In the genomic region with DNA sequence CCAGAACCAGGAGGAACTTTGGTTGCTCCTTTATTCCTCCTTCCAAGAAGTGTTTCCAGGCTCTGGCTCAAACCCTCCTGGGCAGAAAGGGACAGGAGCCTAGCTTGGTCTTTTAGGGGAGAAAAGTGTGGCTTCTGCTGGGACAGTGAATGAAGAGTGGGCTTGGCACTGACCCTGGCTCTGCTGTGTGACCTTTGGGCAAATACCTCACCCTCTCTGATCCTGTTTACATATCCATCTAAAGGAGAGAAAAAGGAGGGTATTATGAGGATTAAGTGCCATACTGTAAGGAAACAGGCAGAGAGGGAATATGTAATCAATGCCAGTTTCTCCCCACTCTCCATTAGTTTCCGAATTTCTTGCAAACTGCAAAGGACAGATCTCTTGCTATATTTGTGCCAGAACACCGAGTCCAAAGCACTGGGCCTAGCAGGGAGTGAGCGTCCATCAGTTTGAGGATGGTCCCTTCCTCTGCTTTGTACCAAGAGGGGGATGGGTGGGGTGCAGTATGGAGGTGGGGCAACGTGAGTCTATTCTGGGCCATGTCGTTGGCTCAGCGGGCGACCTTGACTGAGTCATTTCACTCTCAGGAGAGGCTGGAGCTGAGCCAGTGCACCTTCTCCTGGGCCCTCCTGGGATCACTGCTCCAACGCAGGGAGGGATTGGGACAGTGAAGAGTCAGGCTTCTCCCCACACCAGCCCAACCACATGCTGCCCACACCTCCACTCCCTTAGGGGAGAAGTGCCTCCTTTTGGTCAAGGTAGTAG, we compare ENCODE assay signal across 25 cellular contexts. TPM values are rescaled to one million over a fixed set of nuclear protein-coding genes. Genes with fewer than 3 reads are reported as not detected.
DNase-seq lines count a peak whose midpoint lies in the region; FAIRE-seq and TF ChIP-seq lines count a peak whose summit lies in the region.
"Had no signal": no experiment of that assay in that cellular context is flagged by ENCODE, and none has a peak within 500 bp of the region (broad histone marks: within the 10 kb centered on the region; RNA-seq: fewer than 3 reads in every experiment).

No MANE protein-coding gene starts in this region.

- no peaks in the 10 kb centered on the region for H3K27me3 ChIP-seq in neuronal stem cell (ENCODE audit: control insufficient read depth in 3 of 3, insufficient read depth in 3 of 3, low read depth in 1 of 3, low read length in 3 of 3)
- H3K27me3 ChIP-seq: BLaER1 had no signal

- no peak for TF ChIP-seq CTCF in kidney (IDR thresholded peaks at IDR 0.05; ENCODE audit: borderline replicate concordance, extremely low read depth, insufficient read depth)

- WGBS in neuronal stem cell (ENCODE audit: extremely low coverage in 2 of 2, insufficient read length in 2 of 2, insufficient replicate concordance in 1 of 2), 2 donors: no CpG with 5 or more reads among the region's 8 CpGs

- no peak overlapping the region for H3K4ac ChIP-seq in neuronal stem cell (ENCODE audit: low read length)

- H4K91ac ChIP-seq in neuronal stem cell (ENCODE audit: low read depth, low read length, poor library complexity): no peak overlapping the region

- no peak overlapping the region for H2AFZ ChIP-seq in neuronal stem cell (ENCODE audit: low read length)

- intact Hi-C loops in kidney (cut with DNase I): no loop called here

- H3K27ac ChIP-seq in kidney (ENCODE audit: low read depth in 2 of 2, low read length in 2 of 2) (no peak overlapping the region), neuronal stem cell (replicated peaks; ENCODE audit: low read length) (no peak overlapping the region)
- H3K27ac ChIP-seq: BLaER1, HL-60 had no signal

- peak overlapping the region; percentile 91 for H2AK5ac ChIP-seq in neuronal stem cell (ENCODE audit: low read depth, low read length)

- no peak overlapping the region for H2BK120ac ChIP-seq in neuronal stem cell (ENCODE audit: low read depth, low read length)

- peak; percentile 60 for DNase-seq in Daoy (ENCODE audit: low read depth)
- peak; percentile 13 for DNase-seq in LoVo (ENCODE audit: low spot score)
- peak; percentile 32 for DNase-seq in kidney
- DNase-seq in neuronal stem cell (ENCODE audit: low spot score): no peak
- DNase-seq in GM12892 (ENCODE audit: insufficient read length): no peak
- no peak for DNase-seq in DMS53 treated with DMSO at 0.1 percent for 48 hours (lab: John Stamatoyannopoulos, UW; ENCODE audit: unreplicated experiment)
- DNase-seq in NAMALWA (ENCODE audit: low spot score): no peak
- DNase-seq: ACHN; CD4-positive, alpha-beta T cell; COR-L47; DMS 273 treated with DMSO at 0.1 percent for 48 hours; GOT3; HFFc6; KG1; MV-4-11; NCI-H1694 treated with DMSO at 0.1 percent for 48 hours; NCI-H2081 treated with DMSO at 0.1 percent for 48 hours; NCI-H2171 treated with DMSO at 0.1 percent for 48 hours; NCI-H526 treated with DMSO at 0.1 percent for 48 hours; SHP77 had no signal

- no peak overlapping the region for H3K4me2 ChIP-seq in neuronal stem cell (ENCODE audit: insufficient read depth, low read length, poor library complexity, severe bottlenecking)
- H3K4me2 ChIP-seq: BLaER1 had no signal

- FAIRE-seq in kidney (lab: Jason Lieb, UNC) (no peak), GM12892 (lab: Jason Lieb, UNC) (no peak)
- FAIRE-seq: G401.6, GM18507 had no signal

- H3K9me3 ChIP-seq in kidney (ENCODE audit: control insufficient read depth in 1 of 2, low read length in 2 of 2) (no peaks in the 10 kb centered on the region), neuronal stem cell (replicated peaks in 1 of 2; ENCODE audit: control insufficient read depth in 2 of 2, insufficient read depth in 1 of 2, low read depth in 1 of 2, low read length in 2 of 2) (no peaks in the 10 kb centered on the region)
- H3K9me3 ChIP-seq: BLaER1 had no signal

- no peak overlapping the region for H3K4me3 ChIP-seq in kidney (ENCODE audit: low read length in 2 of 2)
- no peak overlapping the region for H3K4me3 ChIP-seq in neuronal stem cell (ENCODE audit: low read length in 2 of 2)
- H3K4me3 ChIP-seq: BLaER1 had no signal

- no peak overlapping the region for H2BK5ac ChIP-seq in neuronal stem cell (ENCODE audit: low read length)

- H3K14ac ChIP-seq in neuronal stem cell (ENCODE audit: low read length): no peak overlapping the region

- H3K36me3 ChIP-seq in kidney (ENCODE audit: control insufficient read depth in 1 of 2, insufficient read depth in 2 of 2, low read length in 2 of 2): no peaks in the 10 kb centered on the region
- no peaks in the 10 kb centered on the region for H3K36me3 ChIP-seq in neuronal stem cell (replicated peaks in 1 of 2; ENCODE audit: control insufficient read depth in 2 of 2, insufficient read depth in 2 of 2, low read length in 2 of 2)
- H3K36me3 ChIP-seq: BLaER1 had no signal

- H3K9ac ChIP-seq in kidney (ENCODE audit: low read length in 2 of 2) (no peak overlapping the region), neuronal stem cell (ENCODE audit: low read depth, low read length, poor library complexity) (no peak overlapping the region)
- H3K9ac ChIP-seq: BLaER1 had no signal

- H3K18ac ChIP-seq in neuronal stem cell (ENCODE audit: low read length): peak overlapping the region; percentile 46

- no peak overlapping the region for H2BK15ac ChIP-seq in neuronal stem cell (ENCODE audit: low read length)

- H3K4me1 ChIP-seq in kidney (ENCODE audit: control insufficient read depth in 1 of 2, insufficient read depth in 1 of 2, low read depth in 1 of 2, low read length in 2 of 2) (peaks cover 0 to 6% of the 10 kb centered on the region in 2 donors), neuronal stem cell (ENCODE audit: control insufficient read depth in 2 of 2, insufficient read depth in 1 of 2, low read depth in 1 of 2, low read length in 2 of 2) (no peaks in the 10 kb centered on the region)
- H3K4me1 ChIP-seq: BLaER1 had no signal

- TF ChIP-seq POLR2A in GM12892 (IDR thresholded peaks at IDR 0.05; ENCODE audit: low read depth, low read length): no peak

- peak overlapping the region; percentile 61 for H3K23ac ChIP-seq in neuronal stem cell (ENCODE audit: low read depth, low read length, poor library complexity)

- H3K79me1 ChIP-seq in neuronal stem cell (ENCODE audit: low read depth, low read length): no peaks in the 10 kb centered on the region

- H2BK12ac ChIP-seq in neuronal stem cell (ENCODE audit: low read length): no peak overlapping the region

- H4K8ac ChIP-seq in neuronal stem cell (ENCODE audit: low read depth, low read length): no peak overlapping the region

RNA-seq across cellular contexts. Expression of a gene that starts 38.4 kb away (rescaled TPM):
- not detected in 2 replicates for total RNA-seq in Daoy (2014; rRNA removed; shearing (Covaris generic))
- 6.6 TPM for total RNA-seq in kidney
- polyA plus RNA-seq in kidney (ENCODE audit: insufficient read depth, low read depth, low replicate concordance): 1.4 TPM
- polyA plus RNA-seq in neuronal stem cell (2013, experiment 1 of 2): 5.2 TPM
- polyA plus RNA-seq in neuronal stem cell (2013, experiment 2 of 2): 5.5 TPM
- 0.25 TPM for polyA plus RNA-seq in GM12892 (2012; ENCODE audit: missing spikeins)
- total RNA-seq: CD4-positive, alpha-beta T cell; HFFc6; HT-29 had no signal

Comparison
In these comparisons a context has a peak if more than half of its experiments do, and no peak if none do; other contexts are left out.
1. DNase-seq: peak in Daoy (single experiment), LoVo (single experiment) and kidney (single experiment); none in neuronal stem cell (single experiment), GM12892 (single experiment), DMS53 treated with DMSO at 0.1 percent for 48 hours (single experiment) and NAMALWA (single experiment).